In genomic region chr3:188259611-188260010, GRCh38 we compare ENCODE assay signal across 12 cellular contexts.
"Had no signal": no experiment of that assay in that cellular context is flagged by ENCODE, and none has a peak within 500 bp of the region (broad histone marks: within the 10 kb centered on the region; RNA-seq: fewer than 3 reads in every experiment).

No MANE protein-coding gene starts in this region.

- H3K9me3 Mint-ChIP-seq: activated naive CD8-positive, alpha-beta T cell treated with anti-CD3 and anti-CD28 coated beads, Interleukin-2, amount 50 U/mL, for 24 hours; neural progenitor cell; stimulated activated effector memory CD8-positive, alpha-beta T cell treated with anti-CD3 and anti-CD28 coated beads, Interleukin-12 subunit alpha, Interleukin-12 subunit beta, amount 100 ng/mL, for 72 hours; T-cell; type B pancreatic cell had no signal

- H3K4me1 ChIP-seq: parathyroid adenoma had no signal

- H3K36me3 Mint-ChIP-seq: stimulated activated effector memory CD8-positive, alpha-beta T cell treated with anti-CD3 and anti-CD28 coated beads, Interleukin-12 subunit alpha, Interleukin-12 subunit beta, amount 100 ng/mL, for 72 hours had no signal

- H3K36me3 ChIP-seq: left lung, neural progenitor cell had no signal

- H3K27ac Mint-ChIP-seq: activated naive CD8-positive, alpha-beta T cell treated with anti-CD3 and anti-CD28 coated beads, Interleukin-2, amount 50 U/mL, for 24 hours; stimulated activated effector memory CD8-positive, alpha-beta T cell treated with anti-CD3 and anti-CD28 coated beads, Interleukin-12 subunit alpha, Interleukin-12 subunit beta, amount 100 ng/mL, for 72 hours; T-cell; type B pancreatic cell had no signal

- ATAC-seq: activated naive CD8-positive, alpha-beta T cell treated with anti-CD3 and anti-CD28 coated beads, Interleukin-2, amount 50 U/mL, for 24 hours; left lung; stimulated activated effector memory CD8-positive, alpha-beta T cell treated with anti-CD3 and anti-CD28 coated beads, Interleukin-12 subunit alpha, Interleukin-12 subunit beta, amount 100 ng/mL, for 72 hours; T-cell had no signal

- H3K4me3 ChIP-seq: left lung, neural progenitor cell, SK-N-MC had no signal

- H3K27me3 Mint-ChIP-seq: activated naive CD8-positive, alpha-beta T cell treated with anti-CD3 and anti-CD28 coated beads, Interleukin-2, amount 50 U/mL, for 24 hours; T-cell; type B pancreatic cell had no signal

- H3K27ac ChIP-seq: left lung, neural progenitor cell, parathyroid adenoma, SK-N-MC had no signal

- DNase-seq: activated CD4-positive, alpha-beta T cell treated with anti-CD3 and anti-CD28 coated beads for 4 hours; activated naive CD4-positive, alpha-beta T cell treated with Interleukin-2 at 50 U/mL for 16 hours; activated naive CD8-positive, alpha-beta T cell treated with anti-CD3 and anti-CD28 coated beads, Interleukin-2, amount 50 U/mL, for 24 hours; central memory CD4-positive, alpha-beta T cell; left lung; mesendoderm; T-cell had no signal

- H3K9me3 ChIP-seq: left lung had no signal

- H3K4me3 Mint-ChIP-seq: activated naive CD8-positive, alpha-beta T cell treated with anti-CD3 and anti-CD28 coated beads, Interleukin-2, amount 50 U/mL, for 24 hours; neural progenitor cell; stimulated activated effector memory CD8-positive, alpha-beta T cell treated with anti-CD3 and anti-CD28 coated beads, Interleukin-12 subunit alpha, Interleukin-12 subunit beta, amount 100 ng/mL, for 72 hours; T-cell; type B pancreatic cell had no signal

- H3K27me3 ChIP-seq: left lung, neural progenitor cell had no signal
